In the genomic region with DNA sequence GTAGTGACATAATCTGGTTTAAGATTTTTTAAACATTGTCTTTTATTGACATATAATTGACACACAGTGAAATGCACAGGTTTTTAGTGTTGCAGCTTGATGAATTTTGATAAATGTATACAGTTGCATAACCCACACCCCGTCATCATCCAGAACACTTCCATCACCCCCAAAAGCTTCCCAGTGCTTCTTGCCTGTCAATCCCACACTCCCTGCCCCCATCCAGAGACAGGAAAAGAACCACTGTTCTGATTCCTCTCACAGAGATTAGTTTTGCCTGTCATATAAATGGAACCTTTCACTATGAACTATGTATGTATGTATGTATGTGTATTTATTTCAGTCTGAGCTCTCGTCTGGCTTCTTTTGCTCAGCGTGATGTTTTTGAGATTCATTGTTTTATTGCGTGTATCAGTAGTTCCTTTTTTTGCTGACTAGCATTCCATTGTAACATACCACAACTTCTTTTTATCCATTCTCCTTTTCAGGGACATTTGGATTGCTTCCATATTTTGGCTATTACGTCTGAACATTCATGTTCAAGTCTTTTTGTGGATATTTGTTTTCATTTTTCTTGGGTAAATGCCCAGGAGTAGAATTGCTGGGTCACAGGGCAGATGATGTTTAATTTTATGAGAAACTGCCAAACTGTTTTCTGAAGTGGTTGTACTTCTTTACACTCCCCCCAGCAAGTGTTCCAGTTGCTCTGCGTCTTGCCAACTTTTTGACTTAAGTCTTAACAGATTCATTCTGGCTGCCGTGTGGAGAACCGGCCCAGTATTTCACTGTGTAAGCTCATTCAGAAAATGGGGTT, we compare ENCODE assay signal across 9 cellular contexts. TPM values are rescaled to one million over a fixed set of nuclear protein-coding genes. Genes with fewer than 3 reads are reported as not detected.
DNase-seq lines count a peak whose midpoint lies in the region; ATAC-seq and TF ChIP-seq lines count a peak whose summit lies in the region.
"Had no signal": no experiment of that assay in that cellular context is flagged by ENCODE, and none has a peak within 500 bp of the region (broad histone marks: within the 10 kb centered on the region; RNA-seq: fewer than 3 reads in every experiment).

No MANE protein-coding gene starts in this region.

- H3K36me3 Mint-ChIP-seq in activated T-cell treated with anti-CD3 and anti-CD28 coated beads, Interleukin-2, amount 50 U/mL, for 72 hours (ENCODE audit: insufficient read depth in 2 of 2), result peaks cover 5 to 32% of the 10 kb centered on the region in 2 donors
- peaks cover 18% of the 10 kb centered on the region for H3K36me3 Mint-ChIP-seq in activated naive CD8-positive, alpha-beta T cell

- intact Hi-C loops in left ventricle myocardium inferior (cut with micrococcal nuclease), result no loop called here

- in situ Hi-C loops in G401 (cut with HindIII; ENCODE audit: low sequenced_read_pairs), result no loop called here

- peaks cover 2 to 3% of the 10 kb centered on the region in 2 donors for H3K9me3 Mint-ChIP-seq in activated T-cell treated with anti-CD3 and anti-CD28 coated beads, Interleukin-2, amount 50 U/mL, for 72 hours
- no peaks in the 10 kb centered on the region for H3K9me3 Mint-ChIP-seq in activated naive CD8-positive, alpha-beta T cell (ENCODE audit: low read depth)

- peak overlapping the region; percentile 44 to 64 for H3K4me3 Mint-ChIP-seq in activated T-cell treated with anti-CD3 and anti-CD28 coated beads, Interleukin-2, amount 50 U/mL, for 72 hours
- H3K4me3 Mint-ChIP-seq in activated naive CD8-positive, alpha-beta T cell, result peak overlapping the region; percentile 69

- H3K4me1 ChIP-seq in left ventricle myocardium inferior (peaks cover 24% of the 10 kb centered on the region), thymus (ENCODE audit: control insufficient read depth, insufficient read depth, low read length) (peaks cover 16% of the 10 kb centered on the region)

- peaks cover 35% of the 10 kb centered on the region for H3K36me3 ChIP-seq in left ventricle myocardium inferior
- peaks cover 35% of the 10 kb centered on the region for H3K36me3 ChIP-seq in thymus (ENCODE audit: control insufficient read depth, insufficient read depth)

- H3K27ac ChIP-seq in left ventricle myocardium inferior (replicated peaks), result peak overlapping the region; percentile 50
- peak overlapping the region; percentile 79 for H3K27ac ChIP-seq in thymus (ENCODE audit: low read depth)
- H3K27ac ChIP-seq: KMS-11 had no signal

- H3K27me3 Mint-ChIP-seq in activated T-cell treated with anti-CD3 and anti-CD28 coated beads, Interleukin-2, amount 50 U/mL, for 72 hours (ENCODE audit: low read depth), result no peaks in the 10 kb centered on the region
- no peaks in the 10 kb centered on the region for H3K27me3 Mint-ChIP-seq in activated naive CD8-positive, alpha-beta T cell

- H3K27me3 ChIP-seq in left ventricle myocardium inferior (ENCODE audit: low read depth), result no peaks in the 10 kb centered on the region
- H3K27me3 ChIP-seq in thymus (ENCODE audit: control insufficient read depth, insufficient read depth), result no peaks in the 10 kb centered on the region

- H3K4me3 ChIP-seq in left ventricle myocardium inferior (no peak overlapping the region), thymus (ENCODE audit: low read length) (no peak overlapping the region)

- ATAC-seq in activated T-cell treated with anti-CD3 and anti-CD28 coated beads, Interleukin-2, amount 50 U/mL, for 72 hours (replicated peaks in 1 of 2), result no peak
- ATAC-seq in left lobe of liver, result no peak

- no peak for DNase-seq in activated T-cell treated with anti-CD3 and anti-CD28 coated beads, Interleukin-2, amount 50 U/mL, for 72 hours
- DNase-seq in activated T-cell treated with anti-CD3 and anti-CD28 coated beads, Interleukin-2, amount 50 U/mL, for 1 hour, result no peak
- DNase-seq in left ventricle myocardium inferior, result no peak
- no peak for DNase-seq in left lobe of liver (ENCODE audit: low spot score)
- no peak for DNase-seq in epidermal melanocyte (ENCODE audit: insufficient read length, low spot score)
- DNase-seq in G401 (ENCODE audit: low spot score), result no peak

- H3K9me3 ChIP-seq in left ventricle myocardium inferior (replicated peaks), result no peaks in the 10 kb centered on the region
- H3K9me3 ChIP-seq in thymus (ENCODE audit: control insufficient read depth), result no peaks in the 10 kb centered on the region

- WGBS in thymus, result 90% methylated on average over 8 of the region's 8 CpGs

- no peak for TF ChIP-seq CTCF in left ventricle myocardium inferior (IDR thresholded peaks at IDR 0.05; ENCODE audit: borderline replicate concordance)

- H3K4me1 Mint-ChIP-seq in activated T-cell treated with anti-CD3 and anti-CD28 coated beads, Interleukin-2, amount 50 U/mL, for 72 hours (ENCODE audit: low read depth), result peaks cover 93% of the 10 kb centered on the region
- H3K4me1 Mint-ChIP-seq in activated naive CD8-positive, alpha-beta T cell (ENCODE audit: low read depth), result peaks cover 86% of the 10 kb centered on the region

- peak overlapping the region; percentile 86 for H3K27ac Mint-ChIP-seq in activated T-cell treated with anti-CD3 and anti-CD28 coated beads, Interleukin-2, amount 50 U/mL, for 72 hours
- H3K27ac Mint-ChIP-seq in activated naive CD8-positive, alpha-beta T cell, result peak overlapping the region; percentile 94

RNA-seq across cellular contexts. Expression of gene UBIAD1, which starts 8.7 kb away (rescaled TPM):
- total RNA-seq in activated T-cell treated with anti-CD3 and anti-CD28 coated beads, Interleukin-2, amount 50 U/mL, for 72 hours, result 10 to 100 TPM; 28.5 to 32.9 TPM
- total RNA-seq in left ventricle myocardium inferior (9.6 TPM), left lobe of liver (7.6 TPM)
- 9.8 TPM for polyA plus RNA-seq in thymus
- total RNA-seq in G401 (2014; rRNA removed; shearing (Covaris generic)), result 10.8 and 16.2 TPM in 2 replicates

RNA-seq across cellular contexts. Expression of gene MTOR, which starts 19.4 kb away (rescaled TPM):
- total RNA-seq in activated T-cell treated with anti-CD3 and anti-CD28 coated beads, Interleukin-2, amount 50 U/mL, for 72 hours, result 10 to 100 TPM; 32.6 to 38.3 TPM
- total RNA-seq in left ventricle myocardium inferior, result 34.9 TPM
- polyA plus RNA-seq in thymus, result 31.3 TPM
- total RNA-seq in left lobe of liver, result 33.2 TPM
- total RNA-seq in G401 (2014; rRNA removed; shearing (Covaris generic)), result 21.5 and 26.7 TPM in 2 replicates
